Comparison of ENCODE assay signal across 8 cellular contexts in the genomic region with DNA sequence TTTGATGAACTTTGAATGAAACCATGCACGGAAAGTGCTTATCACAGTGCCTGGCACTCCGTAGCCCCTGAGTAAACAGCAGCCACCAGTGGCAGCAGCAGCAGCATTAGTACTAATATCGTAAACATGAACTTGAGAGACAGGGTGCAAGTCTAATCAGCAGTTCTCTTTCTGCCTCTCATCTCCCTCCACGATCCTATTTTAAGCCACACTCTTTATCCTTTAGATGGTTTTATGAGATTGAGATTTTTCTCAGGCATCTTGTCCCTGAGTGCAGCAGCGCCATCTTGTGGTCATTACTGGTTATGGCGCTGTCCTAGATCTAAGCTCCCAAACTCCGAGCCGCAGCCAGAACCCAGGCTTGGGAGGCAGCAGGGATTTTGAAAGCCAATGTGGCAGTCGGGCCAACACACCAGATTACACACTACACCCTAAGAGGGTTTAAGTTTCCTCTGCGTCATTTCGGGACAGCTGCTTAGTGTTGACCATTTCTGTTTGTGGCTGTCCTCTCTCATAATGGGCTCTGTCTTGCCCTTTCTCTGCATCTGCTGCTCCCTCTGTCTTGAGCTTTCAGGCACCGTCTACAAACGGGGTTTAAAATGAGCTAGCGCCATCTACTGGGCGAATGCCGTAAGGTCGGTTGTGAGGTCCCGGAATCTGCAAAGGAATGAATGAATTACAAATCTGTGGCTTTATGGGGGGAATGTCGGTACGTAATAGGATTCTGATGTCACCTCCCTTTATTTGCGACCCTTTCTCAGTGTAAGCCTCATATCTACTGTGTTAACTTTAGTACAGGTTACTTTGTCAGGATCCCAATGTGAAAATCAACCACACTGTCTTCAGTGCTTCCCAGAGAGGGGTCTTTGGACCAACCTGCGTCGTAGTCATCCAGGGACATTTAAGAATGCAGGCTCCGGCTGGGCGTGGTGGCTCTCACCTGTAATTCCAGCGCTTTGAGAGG.
DNase-seq lines count a peak whose midpoint lies in the region; ATAC-seq and TF ChIP-seq lines count a peak whose summit lies in the region.

No MANE protein-coding gene starts in this region.

- intact Hi-C loops in mucosa of descending colon (cut with DNase I, micrococcal nuclease), result no loop called here

- H3K9ac ChIP-seq in HUES48 (ENCODE audit: low read depth, low read length), result no peak overlapping the region

- H3K9me3 ChIP-seq in HUES48 (ENCODE audit: control insufficient read depth, insufficient read depth, low read length) (no peaks in the 10 kb centered on the region), mucosa of descending colon (no peaks in the 10 kb centered on the region)

- H3K4me3 ChIP-seq in HUES48 (ENCODE audit: low read depth, low read length), result peak overlapping the region; percentile 62
- no peak overlapping the region for H3K4me3 ChIP-seq in mucosa of descending colon

- H3K27me3 ChIP-seq in HUES48 (ENCODE audit: control insufficient read depth, insufficient read depth, low read length), result no peaks in the 10 kb centered on the region

- TF ChIP-seq CTCF in mucosa of descending colon (IDR thresholded peaks at IDR 0.05), result peak; percentile 94

- H3K27ac ChIP-seq in HUES48 (ENCODE audit: low read depth, low read length) (no peak overlapping the region), epithelial cell of prostate (no peak overlapping the region)

- ATAC-seq in GM21447 (IDR thresholded peaks at IDR 0.05; ENCODE audit: unreplicated experiment) (peak; percentile 78), mucosa of descending colon (peak; percentile 97)

- H3K4me1 ChIP-seq in HUES48 (ENCODE audit: control insufficient read depth, insufficient read depth, low read length) (no peaks in the 10 kb centered on the region), mucosa of descending colon (ENCODE audit: low read depth) (no peaks in the 10 kb centered on the region)

- H3K36me3 ChIP-seq in HUES48 (ENCODE audit: control insufficient read depth, insufficient read depth, low read length), result no peaks in the 10 kb centered on the region
- no peaks in the 10 kb centered on the region for H3K36me3 ChIP-seq in mucosa of descending colon (ENCODE audit: low read depth)

- DNase-seq in D341Med (ENCODE audit: low spot score) (peak; percentile 82), NOMO-1 treated with dmso at 0.1 percent for 144 hours (lab: John Stamatoyannopoulos, UW; ENCODE audit: unreplicated experiment) (peak; percentile 79), epithelial cell of prostate (ENCODE audit: low read depth, low spot score) (peak; percentile 53), mucosa of descending colon (peak; percentile 76 to 90 (median 81))
- peak; percentile 91 for DNase-seq in activated CD8-positive, alpha-beta memory T cell treated with anti-CD3 and anti-CD28 coated beads, Interleukin-2, amount 50 U/mL, for 48 hours
- peak; percentile 65 to 71 for DNase-seq in stimulated activated CD8-positive, alpha-beta memory T cell treated with anti-CD3 and anti-CD28 coated beads, Interleukin-4, amount 100 ng/mL, for 1 hour (ENCODE audit: low read depth in 2 of 2, low spot score in 1 of 2)
